Comparison of ENCODE assay signal across 8 cellular contexts in the genomic region with DNA sequence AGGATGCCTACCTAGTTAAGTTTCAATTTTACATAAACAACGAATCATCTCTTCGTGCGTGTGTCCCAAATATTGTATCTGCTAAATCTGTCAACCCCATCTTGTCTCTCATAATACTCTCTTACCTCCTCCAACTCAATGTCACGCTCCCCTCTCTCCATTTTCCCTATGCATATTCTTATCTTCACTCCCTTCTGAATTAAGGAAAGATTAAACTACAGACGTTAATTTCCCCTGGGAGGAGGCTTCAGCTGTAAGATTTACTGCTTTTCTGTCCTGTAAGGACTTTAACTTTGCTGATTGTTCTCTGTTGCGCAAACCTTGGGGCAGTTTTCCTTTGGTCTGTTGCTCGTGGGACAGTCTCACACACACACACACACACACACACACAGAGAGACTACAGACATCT. TPM values are rescaled to one million over a fixed set of nuclear protein-coding genes. Genes with fewer than 3 reads are reported as not detected.
DNase-seq lines count a peak whose midpoint lies in the region; ATAC-seq and TF ChIP-seq lines count a peak whose summit lies in the region.

No MANE protein-coding gene starts in this region.

- no peak for TF ChIP-seq POLR2A in vagina (IDR thresholded peaks at IDR 0.05)

- no peaks in the 10 kb centered on the region for H3K27me3 ChIP-seq in vagina

- in situ Hi-C loops in ACHN (cut with HindIII; ENCODE audit: low pct_ligation_motif_present, low pct_unique_long_range_greater_than_20kb, low sequenced_read_pairs) = no loop called here

- no peaks in the 10 kb centered on the region for H3K36me3 ChIP-seq in vagina

- no peaks in the 10 kb centered on the region for H3K36me3 Mint-ChIP-seq in mesothelial cell of epicardium

- intact Hi-C loops in vagina (cut with DNase I) = no loop called here

- peaks cover 10% of the 10 kb centered on the region for H3K9me3 Mint-ChIP-seq in mesothelial cell of epicardium

- H3K4me1 ChIP-seq in vagina = peaks cover 13% of the 10 kb centered on the region

- peak overlapping the region; percentile 97 for H3K27ac Mint-ChIP-seq in mesothelial cell of epicardium

- H3K4me3 Mint-ChIP-seq in mesothelial cell of epicardium = peak overlapping the region; percentile 98

- peak; percentile 17 for ATAC-seq in GM18498 (IDR thresholded peaks at IDR 0.05; ENCODE audit: unreplicated experiment)
- ATAC-seq in GM18861 (IDR thresholded peaks at IDR 0.05; ENCODE audit: unreplicated experiment) = no peak

- TF ChIP-seq CTCF in mesothelial cell of epicardium (IDR thresholded peaks at IDR 0.05; ENCODE audit: unreplicated experiment) (no peak), vagina (IDR thresholded peaks at IDR 0.05) (no peak)

- peak overlapping the region; percentile 51 to 61 for H3K4me3 ChIP-seq in vagina

- DNase-seq in ACHN = peak; percentile 0
- DNase-seq in OCI-M1 (lab: John Stamatoyannopoulos, UW) = peak; percentile 68
- DNase-seq in dermis microvascular lymphatic vessel endothelial cell (ENCODE audit: low read depth in 2 of 2) = peak; percentile 14 to 17
- DNase-seq in mesothelial cell of epicardium (ENCODE audit: low spot score in 2 of 2, unreplicated experiment in 2 of 2) = no peak
- no peak for DNase-seq in vagina (ENCODE audit: extremely low spot score in 2 of 2)
- no peak for DNase-seq in NCI-H510A (lab: John Stamatoyannopoulos, UW)

- H3K27me3 Mint-ChIP-seq in mesothelial cell of epicardium (ENCODE audit: low read depth) = peaks cover 3% of the 10 kb centered on the region

- no peaks in the 10 kb centered on the region for H3K9me3 ChIP-seq in vagina

- H3K27ac ChIP-seq in vagina = peak overlapping the region; percentile 69

- peaks cover 14% of the 10 kb centered on the region for H3K4me1 Mint-ChIP-seq in mesothelial cell of epicardium

RNA-seq across cellular contexts. Expression of gene ABCB7, which starts 0.5 kb away (rescaled TPM):
- 29.0 and 31.1 TPM in 2 replicates for total RNA-seq in dermis microvascular lymphatic vessel endothelial cell
- total RNA-seq in mesothelial cell of epicardium = 27.4 to 31.1 TPM (median 29.4 TPM) in 3 replicates
- 77.3 TPM for total RNA-seq in vagina

Comparison
In these comparisons a context has a peak if more than half of its experiments do, and no peak if none do; other contexts are left out.
1. DNase-seq: peak in ACHN (single experiment), OCI-M1 (single experiment) and dermis microvascular lymphatic vessel endothelial cell (2 of 2); none in mesothelial cell of epicardium (0 of 2), vagina (0 of 2) and NCI-H510A (single experiment).